24 cellular contexts compared by ENCODE assay signal in the genomic region with DNA sequence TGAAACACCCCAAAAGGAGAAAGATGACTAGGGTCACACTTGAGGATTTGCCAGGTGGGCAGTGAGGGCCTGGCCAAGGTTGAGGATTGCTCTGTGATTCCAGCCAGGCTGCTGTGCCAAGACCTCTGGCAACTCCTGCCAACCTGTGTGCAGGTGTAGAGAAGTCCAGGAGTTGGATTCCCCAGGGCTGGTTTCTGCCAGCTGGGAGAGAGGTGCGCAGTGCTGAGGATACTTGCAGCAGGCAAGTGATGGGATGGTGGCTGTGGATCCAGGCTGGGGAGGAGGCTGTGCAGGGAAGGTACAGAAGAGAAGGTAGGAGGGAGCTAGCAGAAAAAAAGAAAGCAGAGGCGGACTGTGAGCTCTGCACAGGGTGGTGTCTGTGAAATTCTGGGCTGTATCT. TPM values are rescaled to one million over a fixed set of nuclear protein-coding genes. Genes with fewer than 3 reads are reported as not detected.
DNase-seq lines count a peak whose midpoint lies in the region; ATAC-seq and TF ChIP-seq lines count a peak whose summit lies in the region.
"Had no signal": no experiment of that assay in that cellular context is flagged by ENCODE, and none has a peak within 500 bp of the region (broad histone marks: within the 10 kb centered on the region; RNA-seq: fewer than 3 reads in every experiment).

No MANE protein-coding gene starts in this region.

- H3K4me3 Mint-ChIP-seq in CD4-positive, alpha-beta memory T cell, result peak overlapping the region in 5 of 8 donors; percentile 19 to 81 (median 42)
- H3K4me3 Mint-ChIP-seq in T-cell, result no peak overlapping the region

- intact Hi-C loops in CD4-positive, alpha-beta memory T cell (cut with micrococcal nuclease), result no loop called here
- intact Hi-C loops in PC-3 (cut with micrococcal nuclease), result no loop called here

- ATAC-seq in T-cell (replicated peaks in 1 of 4) (no peak), HG02588 (IDR thresholded peaks at IDR 0.05; ENCODE audit: unreplicated experiment) (no peak), PC-3 (no peak)
- ATAC-seq: esophagus mucosa, psoas muscle had no signal

- no peaks in the 10 kb centered on the region for H3K36me3 ChIP-seq in CD4-positive, alpha-beta memory T cell (ENCODE audit: insufficient read depth, low read length)
- no peaks in the 10 kb centered on the region for H3K36me3 ChIP-seq in PC-3 (ENCODE audit: low read depth, low read length)
- H3K36me3 ChIP-seq: Peyer's patch had no signal

- no peak overlapping the region for H2AFZ ChIP-seq in PC-3 (ENCODE audit: low read length)

- H3K27me3 Mint-ChIP-seq in CD4-positive, alpha-beta memory T cell, result peaks cover 0 to 11% of the 10 kb centered on the region in 2 donors
- H3K27me3 Mint-ChIP-seq in T-cell, result peaks cover 9 to 13% of the 10 kb centered on the region in 2 donors

- CTCF ChIA-PET in CD4-positive, alpha-beta memory T cell (lab: Charles Lee; ENCODE audit: partially characterized antibody), result interaction anchor here (0.9 to 11.4 kb wide), 5 partner anchors 12 to 137 kb away, joined by 3 to 125 read pairs (median 6); partner anchors contain the start of gene CARMIL2
- CTCF ChIA-PET in T-cell (lab: Charles Lee) (interaction anchor here in 1 of 2 donors (1.0 kb wide), 1 partner anchor 11 kb away, joined by 6 read pairs; no protein-coding TSS in a partner anchor), PC-3 (lab: Charles Lee) (interaction anchor here (0.7 kb wide), 1 partner anchor 14 kb away, joined by 9 read pairs; no protein-coding TSS in a partner anchor)

- no TSS peak for BruUV-seq in PC-3 (replicated peaks; lab: Mats Ljungman, UMichigan)

- POLR2A ChIA-PET in CD4-positive, alpha-beta memory T cell (lab: Charles Lee; ENCODE audit: partially characterized antibody), result interaction anchor here (0.6 to 1.5 kb wide), 7 partner anchors 10 to 123 kb away, joined by 3 to 5 read pairs (median 3); partner anchors contain the start of genes ATP6V0D1 and CARMIL2
- POLR2A ChIA-PET in T-cell (lab: Charles Lee), result interaction anchor here in 1 of 2 donors (0.9 kb wide), 1 partner anchor 19 kb away, joined by 3 read pairs; no protein-coding TSS in a partner anchor
- POLR2A ChIA-PET in PC-3 (lab: Charles Lee; ENCODE audit: unreplicated experiment), result interaction anchor here (0.6 kb wide), 2 partner anchors 14 to 20 kb away, joined by 3 to 4 read pairs; no protein-coding TSS in a partner anchor

- no peak overlapping the region for H3K4me3 ChIP-seq in CD4-positive, alpha-beta memory T cell (ENCODE audit: low read length in 2 of 2)
- H3K4me3 ChIP-seq in PC-3 (ENCODE audit: low read length), result no peak overlapping the region
- H3K4me3 ChIP-seq: dorsolateral prefrontal cortex, Peyer's patch, psoas muscle, spleen, testis had no signal

- H3K9me3 ChIP-seq in CD4-positive, alpha-beta memory T cell (ENCODE audit: control insufficient read depth in 1 of 2, low read length in 2 of 2), result no peaks in the 10 kb centered on the region
- H3K9me3 ChIP-seq in PC-3 (ENCODE audit: low read length), result no peaks in the 10 kb centered on the region
- H3K9me3 ChIP-seq: Peyer's patch, psoas muscle, SK-N-SH, spleen, testis had no signal

- peaks cover 30% of the 10 kb centered on the region for H3K4me1 ChIP-seq in CD4-positive, alpha-beta memory T cell (ENCODE audit: insufficient read depth, low read length)
- H3K4me1 ChIP-seq in PC-3 (ENCODE audit: insufficient read depth, low read length), result no peaks in the 10 kb centered on the region; the same call in 1 of the 2 replicates

- H3K9me2 ChIP-seq in PC-3 (replicated peaks; ENCODE audit: low read length), result no peaks in the 10 kb centered on the region
- H3K9me2 ChIP-seq: SK-N-SH had no signal

- H3K9ac ChIP-seq in PC-3 (ENCODE audit: low read length), result no peak overlapping the region
- H3K9ac ChIP-seq: SK-N-SH had no signal

- H3F3A ChIP-seq in PC-3 (ENCODE audit: low read length, unreplicated experiment), result no peaks in the 10 kb centered on the region

- H3K27ac Mint-ChIP-seq in CD4-positive, alpha-beta memory T cell, result peak overlapping the region; percentile 1 to 92 (median 29)
- peak overlapping the region; percentile 12 to 13 for H3K27ac Mint-ChIP-seq in T-cell

- no peak overlapping the region for H3K27ac ChIP-seq in CD4-positive, alpha-beta memory T cell (ENCODE audit: low read depth, low read length)
- H3K27ac ChIP-seq in PC-3 (ENCODE audit: low read length), result no peak overlapping the region
- H3K27ac ChIP-seq: brain microvascular endothelial cell, Peyer's patch, psoas muscle, testis had no signal

- DNase-seq in CD4-positive, alpha-beta memory T cell, result no peak
- DNase-seq in T-cell (no peak), epidermal melanocyte (ENCODE audit: insufficient read length, low spot score) (peak; percentile 5), occipital lobe (lab: John Stamatoyannopoulos, UW) (peak; percentile 48), PC-3 (no peak), NCI-H82 (lab: John Stamatoyannopoulos, UW) (no peak)
- no peak for DNase-seq in stimulated activated CD4-positive, alpha-beta T cell treated with anti-CD3 and anti-CD28 coated beads, Interleukin-4, amount 100 ng/mL, for 24 hours
- DNase-seq: activated naive CD4-positive, alpha-beta T cell treated with Interleukin-2 at 50 U/mL for 16 hours; brain microvascular endothelial cell; DMS53; NCI-H1105 treated with DMSO at 0.1 percent for 48 hours; NCI-H2107; NCI-H524 treated with DMSO at 0.1 percent for 48 hours; Peyer's patch; psoas muscle; SK-N-SH; spleen; testis had no signal

- no peaks in the 10 kb centered on the region for H3K9me3 Mint-ChIP-seq in CD4-positive, alpha-beta memory T cell
- no peaks in the 10 kb centered on the region for H3K9me3 Mint-ChIP-seq in T-cell

- H4K20me1 ChIP-seq in PC-3 (ENCODE audit: low read length), result peaks cover 6% of the 10 kb centered on the region; the same call in 1 of the 2 replicates

- peaks cover 30% of the 10 kb centered on the region for H3K79me2 ChIP-seq in PC-3 (ENCODE audit: low read length)

- H3K36me3 Mint-ChIP-seq in CD4-positive, alpha-beta memory T cell, result peaks cover under 1 to 6% of the 10 kb centered on the region in 2 donors
- H3K36me3 Mint-ChIP-seq in T-cell, result no peaks in the 10 kb centered on the region

- TF ChIP-seq CTCF in PC-3 (conservative IDR thresholded peaks at IDR 0.05; ENCODE audit: low read depth, low read length), result no peak

- peaks cover 7% of the 10 kb centered on the region for H3K27me3 ChIP-seq in CD4-positive, alpha-beta memory T cell (ENCODE audit: insufficient read depth, low read length)
- no peaks in the 10 kb centered on the region for H3K27me3 ChIP-seq in PC-3 (ENCODE audit: low read length)
- H3K27me3 ChIP-seq: brain microvascular endothelial cell, dorsolateral prefrontal cortex, testis had no signal

- H3K4me1 Mint-ChIP-seq in CD4-positive, alpha-beta memory T cell, result peaks cover 14 to 59% (median 34%) of the 10 kb centered on the region in 4 donors
- peaks cover 34 to 57% (median 55%) of the 10 kb centered on the region in 3 donors for H3K4me1 Mint-ChIP-seq in T-cell

- H3K4me2 ChIP-seq in PC-3 (ENCODE audit: low read length), result no peak overlapping the region
- H3K4me2 ChIP-seq: SK-N-SH had no signal

RNA-seq across cellular contexts. Expression of gene RIPOR1, which starts 6.6 kb away (rescaled TPM):
- total RNA-seq in CD4-positive, alpha-beta memory T cell, result 10 to 100 TPM; 46.8 to 53.8 TPM
- 1 to 10 TPM in 1 of 2 donors, under 1 TPM in 1; 0.75 to 7.1 TPM for polyA plus RNA-seq in CD4-positive, alpha-beta memory T cell
- total RNA-seq in T-cell (10 to 100 TPM; 33.9 to 60.7 (median 52.4) TPM), occipital lobe (26.2 TPM), PC-3 (2014; rRNA removed) (14.8 and 30.8 TPM in 2 replicates)

RNA-seq across cellular contexts. Expression of gene CTCF, which starts 27.1 kb away (rescaled TPM):
- 10 to 100 TPM; 69.8 to 72.5 TPM for total RNA-seq in CD4-positive, alpha-beta memory T cell
- 10 to 100 TPM; 26.5 to 85.7 TPM for polyA plus RNA-seq in CD4-positive, alpha-beta memory T cell
- total RNA-seq in T-cell (10 to 100 TPM; 55.3 to 69.0 (median 64.0) TPM), occipital lobe (54.0 TPM), PC-3 (2014; rRNA removed) (30.3 and 34.7 TPM in 2 replicates)

RNA-seq across cellular contexts. Expression of gene AGRP, which starts 51.9 kb away (rescaled TPM):
- total RNA-seq in CD4-positive, alpha-beta memory T cell, result not detected
- polyA plus RNA-seq in CD4-positive, alpha-beta memory T cell, result not detected
- total RNA-seq in T-cell (not detected), occipital lobe (not detected), PC-3 (2014; rRNA removed) (not detected in 2 replicates)
- total RNA-seq: esophagus mucosa, LHCN-M2, liver, Peyer's patch, psoas muscle had no signal
- polyA plus RNA-seq: BJ, psoas muscle, SK-N-SH had no signal

RNA-seq across cellular contexts. Expression of gene ATP6V0D1, which starts 54.2 kb away (rescaled TPM):
- 10 to 100 TPM; 42.8 to 49.0 TPM for total RNA-seq in CD4-positive, alpha-beta memory T cell
- 100 to 1,000 TPM in 1 of 2 donors, 10 to 100 TPM in 1; 92.8 to 133 TPM for polyA plus RNA-seq in CD4-positive, alpha-beta memory T cell
- total RNA-seq in T-cell (10 to 100 TPM; 41.5 to 49.6 (median 45.8) TPM), occipital lobe (63.0 TPM), PC-3 (2014; rRNA removed) (65.5 and 76.6 TPM in 2 replicates)

Comparison
In these comparisons a context has a peak if more than half of its experiments do, and no peak if none do; other contexts are left out.
1. DNase-seq: peak in epidermal melanocyte (single experiment) and occipital lobe (single experiment); none in CD4-positive, alpha-beta memory T cell (0 of 5), T-cell (0 of 34), stimulated activated CD4-positive, alpha-beta T cell treated with anti-CD3 and anti-CD28 coated beads, Interleukin-4, amount 100 ng/mL, for 24 hours (single experiment), PC-3 (single experiment) and NCI-H82 (single experiment).
2. H3K4me3 Mint-ChIP-seq: peak in CD4-positive, alpha-beta memory T cell (5 of 8); none in T-cell (0 of 3).